In the genomic region with DNA sequence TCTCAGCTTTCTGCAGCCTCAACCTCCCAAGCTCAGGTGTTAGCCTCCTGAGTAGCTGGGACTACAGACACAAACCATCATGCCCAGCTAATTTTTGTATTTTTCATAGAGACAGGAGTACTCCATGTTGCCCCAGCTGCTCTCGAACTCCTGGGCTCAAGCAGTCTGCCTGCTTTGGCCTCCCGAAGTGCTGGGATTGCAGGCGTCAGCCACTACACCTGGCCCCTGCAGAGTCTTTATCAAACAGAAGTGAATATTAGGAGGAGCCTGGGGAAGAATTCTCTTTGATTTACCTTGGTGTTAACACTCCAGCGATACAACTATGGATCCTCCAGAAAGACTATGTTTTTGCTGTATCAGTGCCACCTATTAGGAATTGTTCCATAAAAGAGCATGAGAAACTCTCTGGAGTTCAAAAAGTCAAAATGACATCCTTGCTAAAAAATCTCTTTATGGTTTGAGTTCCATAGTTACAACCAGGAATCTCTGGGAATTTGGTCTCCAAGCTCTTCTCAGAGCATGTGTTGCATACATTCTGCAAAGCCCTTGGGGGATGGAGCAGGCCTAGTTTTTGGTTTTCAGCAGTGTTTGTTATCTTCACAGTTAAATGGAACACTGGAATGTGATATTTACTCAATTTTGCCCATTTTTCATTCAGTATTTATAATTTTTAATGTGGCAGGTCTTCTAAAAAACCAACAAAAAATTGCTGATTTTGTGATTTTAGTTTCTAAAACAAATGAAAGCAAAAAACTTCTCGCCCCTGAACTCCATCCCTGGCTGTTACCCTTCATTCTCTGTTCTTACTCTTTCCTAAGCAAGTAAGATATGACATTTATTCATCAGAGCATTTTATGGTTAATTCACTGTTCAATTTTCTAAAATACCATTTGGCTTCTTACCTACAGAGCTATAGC, we compare ENCODE assay signal across 20 cellular contexts.
DNase-seq lines count a peak whose midpoint lies in the region; TF ChIP-seq lines count a peak whose summit lies in the region.
"Had no signal": no experiment of that assay in that cellular context is flagged by ENCODE, and none has a peak within 500 bp of the region (broad histone marks: within the 10 kb centered on the region; RNA-seq: fewer than 3 reads in every experiment).

No MANE protein-coding gene starts in this region.

- no peak overlapping the region for H2BK12ac ChIP-seq in neuronal stem cell (ENCODE audit: low read length)

- H3K36me3 ChIP-seq in skeletal muscle tissue (ENCODE audit: control insufficient read depth in 3 of 3, insufficient read depth in 3 of 3, low read length in 3 of 3) (peaks cover 0 to 3% (median 2%) of the 10 kb centered on the region in 3 donors), neuronal stem cell (replicated peaks in 1 of 2; ENCODE audit: control insufficient read depth in 2 of 2, insufficient read depth in 2 of 2, low read length in 2 of 2) (peaks cover 0 to 5% of the 10 kb centered on the region in 2 donors)
- H3K36me3 ChIP-seq: MG63 had no signal

- H2BK120ac ChIP-seq in neuronal stem cell (ENCODE audit: low read depth, low read length): no peak overlapping the region

- H3K27ac ChIP-seq in skeletal muscle tissue (ENCODE audit: low read depth, low read length) (peak overlapping the region; percentile 31), neuronal stem cell (replicated peaks; ENCODE audit: low read length) (no peak overlapping the region)
- H3K27ac ChIP-seq: esophagus squamous epithelium, parathyroid adenoma had no signal

- no peak overlapping the region for H2AK5ac ChIP-seq in neuronal stem cell (ENCODE audit: low read depth, low read length)

- no peak overlapping the region for H2BK15ac ChIP-seq in neuronal stem cell (ENCODE audit: low read length)

- no peak for TF ChIP-seq CTCF in fibroblast of pulmonary artery (IDR thresholded peaks at IDR 0.05; ENCODE audit: low read length, missing control alignments)

- no peak overlapping the region for H3K23ac ChIP-seq in neuronal stem cell (ENCODE audit: low read depth, low read length, poor library complexity)

- DNase-seq in NCI-H510A treated with DMSO at 0.1 percent for 48 hours (lab: John Stamatoyannopoulos, UW) (peak; percentile 35), NCI-H510A (lab: John Stamatoyannopoulos, UW) (no peak), amniotic stem cell (lab: John Stamatoyannopoulos, UW) (peak; percentile 41), fibroblast of pulmonary artery (ENCODE audit: low read depth) (peak; percentile 49), SKM-1 (lab: John Stamatoyannopoulos, UW; ENCODE audit: unreplicated experiment) (no peak), neuronal stem cell (ENCODE audit: low spot score) (no peak)
- DNase-seq in stimulated activated CD4-positive, alpha-beta T cell treated with anti-CD3 and anti-CD28 coated beads, Interleukin-15, amount 100 ng/mL, for 24 hours: no peak
- DNase-seq: 8988T; activated CD4-positive, alpha-beta T cell treated with anti-CD3 and anti-CD28 coated beads for 36 hours; activated CD8-positive, alpha-beta memory T cell treated with anti-CD3 and anti-CD28 coated beads, Interleukin-2, amount 50 U/mL, for 48 hours; CD4-positive, alpha-beta memory T cell; esophagus squamous epithelium; GOT3; MG63; NCI-H1694 treated with DMSO at 0.1 percent for 48 hours; NCI-H446 treated with DMSO at 0.1 percent for 48 hours; SHP77; stimulated activated naive CD4-positive, alpha-beta T cell had no signal

- no peak overlapping the region for H3K4me2 ChIP-seq in neuronal stem cell (ENCODE audit: insufficient read depth, low read length, poor library complexity, severe bottlenecking)

- no peak overlapping the region for H3K4ac ChIP-seq in neuronal stem cell (ENCODE audit: low read length)

- no peak overlapping the region for H4K91ac ChIP-seq in neuronal stem cell (ENCODE audit: low read depth, low read length, poor library complexity)

- no peak overlapping the region for H3K14ac ChIP-seq in neuronal stem cell (ENCODE audit: low read length)

- H4K8ac ChIP-seq in neuronal stem cell (ENCODE audit: low read depth, low read length): no peak overlapping the region

- no peak overlapping the region for H3K4me3 ChIP-seq in fibroblast of pulmonary artery (replicated peaks; ENCODE audit: low read depth, low read length)
- H3K4me3 ChIP-seq in skeletal muscle tissue (ENCODE audit: low read length in 3 of 3): no peak overlapping the region
- H3K4me3 ChIP-seq in neuronal stem cell (ENCODE audit: low read length in 2 of 2): no peak overlapping the region
- H3K4me3 ChIP-seq: esophagus squamous epithelium, MG63 had no signal

- H3K4me1 ChIP-seq in skeletal muscle tissue (ENCODE audit: control insufficient read depth in 3 of 3, insufficient read depth in 3 of 3, low read length in 3 of 3): peaks cover 20 to 38% (median 20%) of the 10 kb centered on the region in 3 donors
- H3K4me1 ChIP-seq in neuronal stem cell (ENCODE audit: control insufficient read depth in 2 of 2, insufficient read depth in 1 of 2, low read depth in 1 of 2, low read length in 2 of 2): peaks cover 1 to 11% of the 10 kb centered on the region in 2 donors

- no peak overlapping the region for H2AFZ ChIP-seq in neuronal stem cell (ENCODE audit: low read length)
- H2AFZ ChIP-seq: parathyroid adenoma had no signal

- H3K9ac ChIP-seq in skeletal muscle tissue (ENCODE audit: low read depth in 1 of 3, low read length in 3 of 3): no peak overlapping the region
- H3K9ac ChIP-seq in neuronal stem cell (ENCODE audit: low read depth, low read length, poor library complexity): no peak overlapping the region
- H3K9ac ChIP-seq: parathyroid adenoma had no signal

- H3K79me1 ChIP-seq in neuronal stem cell (ENCODE audit: low read depth, low read length): no peaks in the 10 kb centered on the region

- no peak overlapping the region for H3K18ac ChIP-seq in neuronal stem cell (ENCODE audit: low read length)

- WGBS in neuronal stem cell (ENCODE audit: extremely low coverage in 2 of 2, insufficient read length in 2 of 2, insufficient replicate concordance in 1 of 2), 2 donors: no CpG with 5 or more reads among the region's 5 CpGs

- H2BK5ac ChIP-seq in neuronal stem cell (ENCODE audit: low read length): no peak overlapping the region

- H3K9me3 ChIP-seq in skeletal muscle tissue (ENCODE audit: control insufficient read depth in 3 of 3, low read length in 3 of 3) (no peaks in the 10 kb centered on the region), neuronal stem cell (replicated peaks in 1 of 2; ENCODE audit: control insufficient read depth in 2 of 2, insufficient read depth in 1 of 2, low read depth in 1 of 2, low read length in 2 of 2) (no peaks in the 10 kb centered on the region)
- H3K9me3 ChIP-seq: esophagus squamous epithelium, MG63 had no signal

- H3K27me3 ChIP-seq in skeletal muscle tissue (ENCODE audit: control insufficient read depth in 3 of 3, insufficient read depth in 3 of 3, low read length in 3 of 3) (no peaks in the 10 kb centered on the region), neuronal stem cell (ENCODE audit: control insufficient read depth in 3 of 3, insufficient read depth in 3 of 3, low read depth in 1 of 3, low read length in 3 of 3) (no peaks in the 10 kb centered on the region)
- H3K27me3 ChIP-seq: esophagus squamous epithelium, MG63 had no signal

Comparison
In these comparisons a context has a peak if more than half of its experiments do, and no peak if none do; other contexts are left out.
1. DNase-seq: peak in NCI-H510A treated with DMSO at 0.1 percent for 48 hours (single experiment), amniotic stem cell (single experiment) and fibroblast of pulmonary artery (single experiment); none in NCI-H510A (single experiment), stimulated activated CD4-positive, alpha-beta T cell treated with anti-CD3 and anti-CD28 coated beads, Interleukin-15, amount 100 ng/mL, for 24 hours (single experiment), SKM-1 (single experiment) and neuronal stem cell (single experiment).